In genomic region chr15:25844981-25845680, GRCh38 we compare ENCODE assay signal across 18 cellular contexts. TPM values are rescaled to one million over a fixed set of nuclear protein-coding genes. Genes with fewer than 3 reads are reported as not detected.
DNase-seq lines count a peak whose midpoint lies in the region; ATAC-seq, FAIRE-seq and TF ChIP-seq lines count a peak whose summit lies in the region.
"Had no signal": no experiment of that assay in that cellular context is flagged by ENCODE, and none has a peak within 500 bp of the region (broad histone marks: within the 10 kb centered on the region; RNA-seq: fewer than 3 reads in every experiment).

No MANE protein-coding gene starts in this region.

- DNase-seq in CD4-positive, alpha-beta T cell: no peak
- DNase-seq in HFFc6 (no peak), astrocyte (ENCODE audit: low read depth) (no peak), neural progenitor cell (ENCODE audit: low spot score) (no peak), spleen (no peak), right lobe of liver (no peak), lower leg skin (ENCODE audit: low spot score in 2 of 2) (no peak)
- DNase-seq: activated effector memory CD4-positive, alpha-beta T cell treated with Interleukin-2 at 50 U/mL for 16 hours; C1 segment of cervical spinal cord; DND-41; foreskin keratinocyte; Kasumi-1; NCI-H1105 treated with DMSO at 0.1 percent for 48 hours; NCI-H2171 treated with DMSO at 0.1 percent for 48 hours; NK-92 treated with Interleukin-12 subunit alpha and Interleukin-12 subunit beta, amount 100 ng/mL, for 24 hours; substantia nigra had no signal

- TF ChIP-seq POLR2A in spleen (IDR thresholded peaks at IDR 0.05) (no peak), right lobe of liver (IDR thresholded peaks at IDR 0.05) (no peak), lower leg skin (IDR thresholded peaks at IDR 0.05) (no peak)

- no peak overlapping the region for H3K4me2 ChIP-seq in astrocyte (ENCODE audit: low read length)
- no peak overlapping the region for H3K4me2 ChIP-seq in neural progenitor cell

- H3K36me3 ChIP-seq in astrocyte (ENCODE audit: insufficient read depth, low read length) (no peaks in the 10 kb centered on the region), neural progenitor cell (no peaks in the 10 kb centered on the region), spleen (no peaks in the 10 kb centered on the region), right lobe of liver (no peaks in the 10 kb centered on the region)
- H3K36me3 ChIP-seq: cardiac muscle cell had no signal

- CTCF ChIA-PET in CD4-positive, alpha-beta T cell (lab: Charles Lee): no interaction called here

- H4K20me1 ChIP-seq in astrocyte (ENCODE audit: insufficient read depth, low read length) (peaks cover 4% of the 10 kb centered on the region), neural progenitor cell (ENCODE audit: low read depth) (no peaks in the 10 kb centered on the region)

- no peak for FAIRE-seq in astrocyte (lab: Jason Lieb, UNC)

- H3K9me3 ChIP-seq in CD4-positive, alpha-beta T cell (ENCODE audit: control insufficient read depth, low read length): no peaks in the 10 kb centered on the region
- H3K9me3 ChIP-seq in astrocyte (ENCODE audit: insufficient read depth, low read depth, low read length) (no peaks in the 10 kb centered on the region), neural progenitor cell (ENCODE audit: low read depth) (no peaks in the 10 kb centered on the region), spleen (no peaks in the 10 kb centered on the region), right lobe of liver (no peaks in the 10 kb centered on the region)

- H3K4me3 ChIP-seq in astrocyte (ENCODE audit: insufficient read depth, low read depth, low read length) (no peak overlapping the region), neural progenitor cell (no peak overlapping the region), spleen (no peak overlapping the region), right lobe of liver (no peak overlapping the region), lower leg skin (ENCODE audit: low read depth, poor library complexity, severe bottlenecking) (no peak overlapping the region)
- H3K4me3 ChIP-seq: cardiac muscle cell had no signal

- intact Hi-C loops in CD4-positive, alpha-beta T cell (cut with DNase I, micrococcal nuclease): loop anchor here in 1 of 2 experiments (5.0 kb wide), 1 partner anchor 33 kb away; no protein-coding TSS in a partner anchor
- intact Hi-C loops in spleen (cut with DNase I; ENCODE audit: low total_unique reads): no loop called here
- intact Hi-C loops in right lobe of liver (cut with DNase I): no loop called here
- intact Hi-C loops in lower leg skin (cut with DNase I; ENCODE audit: low total_unique reads): no loop called here

- peak overlapping the region; percentile 14 for H3K9ac ChIP-seq in astrocyte (ENCODE audit: low read length)
- H3K9ac ChIP-seq in neural progenitor cell: no peak overlapping the region

- H3K27me3 Mint-ChIP-seq in CD4-positive, alpha-beta T cell: no peaks in the 10 kb centered on the region
- H3K27me3 Mint-ChIP-seq in HFFc6 (ENCODE audit: insufficient read depth): peaks cover 7% of the 10 kb centered on the region
- H3K27me3 Mint-ChIP-seq in astrocyte (ENCODE audit: low read depth, unreplicated experiment): no peaks in the 10 kb centered on the region
- H3K27me3 Mint-ChIP-seq in neural progenitor cell (ENCODE audit: insufficient read depth, low read depth): no peaks in the 10 kb centered on the region

- 75 to 86% (median 85%) methylated on average over 12 to 14 of the region's 14 CpGs for WGBS in spleen, 5 donors
- WGBS in right lobe of liver (ENCODE audit: insufficient coverage, low coverage, low lambda C conversion rate, missing lambda C conversion rate): 43% methylated on average over 5 of the region's 14 CpGs
- 63 to 76% methylated on average over 14 of the region's 14 CpGs for WGBS in lower leg skin, 2 donors

- H3K27me3 ChIP-seq in CD4-positive, alpha-beta T cell (ENCODE audit: control insufficient read depth, insufficient read depth, low read length): no peaks in the 10 kb centered on the region
- no peaks in the 10 kb centered on the region for H3K27me3 ChIP-seq in astrocyte (ENCODE audit: insufficient read depth, low read length)
- no peaks in the 10 kb centered on the region for H3K27me3 ChIP-seq in neural progenitor cell
- peaks cover 0 to 15% (median 0%) of the 10 kb centered on the region in 7 donors for H3K27me3 ChIP-seq in spleen (replicated peaks in 1 of 7)
- H3K27me3 ChIP-seq in right lobe of liver: no peaks in the 10 kb centered on the region
- H3K27me3 ChIP-seq: cardiac muscle cell, foreskin keratinocyte had no signal

- peak overlapping the region; percentile 60 for H3K27ac ChIP-seq in CD4-positive, alpha-beta T cell (ENCODE audit: low read depth, low read length)
- H3K27ac ChIP-seq in astrocyte (ENCODE audit: low read depth, low read length): no peak overlapping the region
- no peak overlapping the region for H3K27ac ChIP-seq in neural progenitor cell
- no peak overlapping the region for H3K27ac ChIP-seq in spleen
- H3K27ac ChIP-seq in right lobe of liver: no peak overlapping the region
- H3K27ac ChIP-seq: cardiac muscle cell, foreskin keratinocyte had no signal

- H3K27ac Mint-ChIP-seq in CD4-positive, alpha-beta T cell: peak overlapping the region; percentile 93
- H3K27ac Mint-ChIP-seq in HFFc6 (peak overlapping the region; percentile 70), astrocyte (ENCODE audit: unreplicated experiment) (no peak overlapping the region), neural progenitor cell (peak overlapping the region; percentile 82)

- H3K4me1 Mint-ChIP-seq in CD4-positive, alpha-beta T cell (ENCODE audit: low read depth): peaks cover 76% of the 10 kb centered on the region
- peaks cover 53% of the 10 kb centered on the region for H3K4me1 Mint-ChIP-seq in HFFc6 (ENCODE audit: low read depth)
- H3K4me1 Mint-ChIP-seq in astrocyte (ENCODE audit: low read depth, unreplicated experiment): peaks cover 25% of the 10 kb centered on the region
- H3K4me1 Mint-ChIP-seq in neural progenitor cell: peaks cover 33% of the 10 kb centered on the region

- H3K4me1 ChIP-seq in astrocyte (ENCODE audit: insufficient read depth, low read length) (peaks cover 18% of the 10 kb centered on the region), neural progenitor cell (peaks cover 17% of the 10 kb centered on the region), spleen (peaks cover 0 to 35% (median 16%) of the 10 kb centered on the region in 6 donors), right lobe of liver (no peaks in the 10 kb centered on the region)
- H3K4me1 ChIP-seq: foreskin keratinocyte had no signal

- no peak for ATAC-seq in CD4-positive, alpha-beta T cell (ENCODE audit: poor library complexity)
- no peak for ATAC-seq in right lobe of liver
- ATAC-seq: foreskin keratinocyte had no signal

- no peak overlapping the region for H2AFZ ChIP-seq in astrocyte (ENCODE audit: low read depth, low read length)
- H2AFZ ChIP-seq in neural progenitor cell (replicated peaks): no peak overlapping the region

- H3K9me3 Mint-ChIP-seq in CD4-positive, alpha-beta T cell: no peaks in the 10 kb centered on the region
- H3K9me3 Mint-ChIP-seq in HFFc6 (no peaks in the 10 kb centered on the region), astrocyte (ENCODE audit: unreplicated experiment) (no peaks in the 10 kb centered on the region), neural progenitor cell (no peaks in the 10 kb centered on the region)

- H3K79me2 ChIP-seq in astrocyte (ENCODE audit: insufficient read depth, low read length): peaks cover 79% of the 10 kb centered on the region
- no peaks in the 10 kb centered on the region for H3K79me2 ChIP-seq in neural progenitor cell (ENCODE audit: low read depth)

- peaks cover 25% of the 10 kb centered on the region for H3K36me3 Mint-ChIP-seq in CD4-positive, alpha-beta T cell (ENCODE audit: low read depth)
- H3K36me3 Mint-ChIP-seq in HFFc6 (ENCODE audit: low read depth) (peaks cover 5% of the 10 kb centered on the region; the same call in 1 of the 2 replicates), astrocyte (ENCODE audit: low read depth, unreplicated experiment) (peaks cover 1% of the 10 kb centered on the region), neural progenitor cell (no peaks in the 10 kb centered on the region)

- H3F3A ChIP-seq in neural progenitor cell (ENCODE audit: low read depth): peaks cover 16% of the 10 kb centered on the region

- peak overlapping the region; percentile 12 for H3K4me3 Mint-ChIP-seq in CD4-positive, alpha-beta T cell
- H3K4me3 Mint-ChIP-seq in HFFc6 (no peak overlapping the region), astrocyte (ENCODE audit: unreplicated experiment) (no peak overlapping the region), neural progenitor cell (no peak overlapping the region)

- POLR2A ChIA-PET in CD4-positive, alpha-beta T cell (lab: Charles Lee): interaction anchor here (2.1 kb wide), 1 partner anchor 33 kb away, joined by 8 read pairs; no protein-coding TSS in a partner anchor

- no peak for TF ChIP-seq CTCF in CD4-positive, alpha-beta T cell (IDR thresholded peaks at IDR 0.05)
- TF ChIP-seq CTCF in HFFc6 (IDR thresholded peaks at IDR 0.05): no peak
- TF ChIP-seq CTCF in astrocyte (IDR thresholded peaks at IDR 0.05; ENCODE audit: insufficient read depth, low read depth, low read length): no peak
- TF ChIP-seq CTCF in neural progenitor cell (IDR thresholded peaks at IDR 0.05): no peak
- no peak for TF ChIP-seq CTCF in spleen (IDR thresholded peaks at IDR 0.05 in 8 of 11, conservative IDR thresholded peaks at IDR 0.05 in 3 of 11)
- no peak for TF ChIP-seq CTCF in right lobe of liver (IDR thresholded peaks at IDR 0.05)
- no peak for TF ChIP-seq CTCF in lower leg skin (IDR thresholded peaks at IDR 0.05)

RNA-seq across cellular contexts. Expression of gene ATP10A, which starts 18.0 kb away (rescaled TPM):
- 10 to 100 TPM; 30.0 to 30.4 TPM for total RNA-seq in CD4-positive, alpha-beta T cell
- total RNA-seq in HFFc6 (2021; fragmentation: NEBNext Ultra II Directional; extraction: Animal tissue kit (Norgen Biotek cat#: 25700)): 10 to 100 TPM; 31.0 to 39.5 (median 33.9) TPM
- total RNA-seq in astrocyte: 21.1 and 36.6 TPM in 2 replicates
- 0.32 and 0.59 TPM in 2 replicates for total RNA-seq in neural progenitor cell (ENCODE audit: low replicate concordance)
- total RNA-seq in spleen: 1 to 10 TPM; 1.8 to 8.6 (median 4.5) TPM
- 1 to 10 TPM in 1 of 3 donors, under 1 TPM in 2; 0.54 to 1.0 (median 0.64) TPM for polyA plus RNA-seq in spleen
- under 1 TPM; 0.15 to 1.00 (median 0.34) TPM for total RNA-seq in right lobe of liver
- total RNA-seq in lower leg skin: 1 to 10 TPM; 1.6 to 8.2 (median 3.7) TPM
- total RNA-seq: cardiac muscle cell, foreskin keratinocyte, pulmonary artery endothelial cell had no signal
- polyA plus RNA-seq: cardiac muscle cell, foreskin keratinocyte had no signal
